1 cellular context compared by ENCODE assay signal in genomic region chr18:3297025-3297984, GRCh38.
A peak's percentile ranks its signal among the peaks of the same experiment; 100 is the strongest.
TF ChIP-seq lines count a peak whose summit lies in the region.

No MANE protein-coding gene starts in this region.

TF ChIP-seq in K562, 482 proteins besides CTCF, POLR2A, EP300 and RAD21 (continued from another document and continues in another):
- TF ChIP-seq CHD7 (IDR thresholded peaks at IDR 0.05; ENCODE audit: low read depth, low read length) (no peak), C11orf30 (IDR thresholded peaks at IDR 0.05; ENCODE audit: low read depth) (peak; percentile 75), NFATC3 (IDR thresholded peaks at IDR 0.05) (no peak), YY1 (IDR thresholded peaks at IDR 0.05; ENCODE audit: borderline replicate concordance in 1 of 3, control insufficient read depth in 1 of 3, extremely low read depth in 1 of 3, insufficient read depth in 3 of 3, insufficient read length in 1 of 3, insufficient replicate concordance in 2 of 3, low read depth in 1 of 3, low read length in 2 of 3) (peak in 1 of 3 experiments; percentile 40), ZNF77 (CRISPR knock-in tag; IDR thresholded peaks at IDR 0.05) (no peak), SLC30A9 (CRISPR knock-in tag; IDR thresholded peaks at IDR 0.05) (no peak), ZNF561 (CRISPR knock-in tag; conservative IDR thresholded peaks at IDR 0.05) (no peak), ERF (CRISPR knock-in tag; IDR thresholded peaks at IDR 0.05) (no peak), ZNF232 (CRISPR knock-in tag; IDR thresholded peaks at IDR 0.05) (no peak), CREB1 (IDR thresholded peaks at IDR 0.05) (0 out of 2 replicates have a peak, but pooled peaks have one; percentile 22), CREB1 (CRISPR knock-in tag; IDR thresholded peaks at IDR 0.05) (peak; percentile 69; the same call in 1 of the 2 replicates), TFE3 (CRISPR knock-in tag; IDR thresholded peaks at IDR 0.05) (no peak), PRPF4 (IDR thresholded peaks at IDR 0.05; ENCODE audit: insufficient read depth, low read depth, low read length, poor library complexity, severe bottlenecking) (no peak), RFX1 (IDR thresholded peaks at IDR 0.05) (no peak), POLR3A (IDR thresholded peaks at IDR 0.05; ENCODE audit: borderline replicate concordance, extremely low read depth, insufficient read depth, insufficient read length) (no peak), RBM25 (IDR thresholded peaks at IDR 0.05; ENCODE audit: low read depth, low read length, severe bottlenecking) (no peak), HMGN3 (IDR thresholded peaks at IDR 0.05; ENCODE audit: borderline replicate concordance, extremely low read depth, insufficient read length, low read depth, low read length) (no peak), SMARCA5 (IDR thresholded peaks at IDR 0.05) (no peak), HDAC3 (IDR thresholded peaks at IDR 0.05; ENCODE audit: borderline replicate concordance, partially characterized antibody) (no peak), RBM34 (IDR thresholded peaks at IDR 0.05; ENCODE audit: borderline replicate concordance, insufficient read depth, low read length) (no peak), THAP12 (CRISPR knock-in tag; IDR thresholded peaks at IDR 0.05) (peak; percentile 98), ZNF76 (CRISPR knock-in tag; IDR thresholded peaks at IDR 0.05; ENCODE audit: borderline replicate concordance) (no peak), ELF2 (CRISPR knock-in tag; IDR thresholded peaks at IDR 0.05) (no peak), ZNF217 (CRISPR knock-in tag; IDR thresholded peaks at IDR 0.05) (no peak)
- TF ChIP-seq, protein P1, sequence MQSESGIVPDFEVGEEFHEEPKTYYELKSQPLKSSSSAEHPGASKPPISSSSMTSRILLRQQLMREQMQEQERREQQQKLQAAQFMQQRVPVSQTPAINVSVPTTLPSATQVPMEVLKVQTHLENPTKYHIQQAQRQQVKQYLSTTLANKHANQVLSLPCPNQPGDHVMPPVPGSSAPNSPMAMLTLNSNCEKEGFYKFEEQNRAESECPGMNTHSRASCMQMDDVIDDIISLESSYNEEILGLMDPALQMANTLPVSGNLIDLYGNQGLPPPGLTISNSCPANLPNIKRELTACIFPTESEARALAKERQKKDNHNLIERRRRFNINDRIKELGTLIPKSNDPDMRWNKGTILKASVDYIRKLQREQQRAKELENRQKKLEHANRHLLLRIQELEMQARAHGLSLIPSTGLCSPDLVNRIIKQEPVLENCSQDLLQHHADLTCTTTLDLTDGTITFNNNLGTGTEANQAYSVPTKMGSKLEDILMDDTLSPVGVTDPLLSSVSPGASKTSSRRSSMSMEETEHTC (IDR thresholded peaks at IDR 0.05), result no peak
- TF ChIP-seq, protein P2, sequence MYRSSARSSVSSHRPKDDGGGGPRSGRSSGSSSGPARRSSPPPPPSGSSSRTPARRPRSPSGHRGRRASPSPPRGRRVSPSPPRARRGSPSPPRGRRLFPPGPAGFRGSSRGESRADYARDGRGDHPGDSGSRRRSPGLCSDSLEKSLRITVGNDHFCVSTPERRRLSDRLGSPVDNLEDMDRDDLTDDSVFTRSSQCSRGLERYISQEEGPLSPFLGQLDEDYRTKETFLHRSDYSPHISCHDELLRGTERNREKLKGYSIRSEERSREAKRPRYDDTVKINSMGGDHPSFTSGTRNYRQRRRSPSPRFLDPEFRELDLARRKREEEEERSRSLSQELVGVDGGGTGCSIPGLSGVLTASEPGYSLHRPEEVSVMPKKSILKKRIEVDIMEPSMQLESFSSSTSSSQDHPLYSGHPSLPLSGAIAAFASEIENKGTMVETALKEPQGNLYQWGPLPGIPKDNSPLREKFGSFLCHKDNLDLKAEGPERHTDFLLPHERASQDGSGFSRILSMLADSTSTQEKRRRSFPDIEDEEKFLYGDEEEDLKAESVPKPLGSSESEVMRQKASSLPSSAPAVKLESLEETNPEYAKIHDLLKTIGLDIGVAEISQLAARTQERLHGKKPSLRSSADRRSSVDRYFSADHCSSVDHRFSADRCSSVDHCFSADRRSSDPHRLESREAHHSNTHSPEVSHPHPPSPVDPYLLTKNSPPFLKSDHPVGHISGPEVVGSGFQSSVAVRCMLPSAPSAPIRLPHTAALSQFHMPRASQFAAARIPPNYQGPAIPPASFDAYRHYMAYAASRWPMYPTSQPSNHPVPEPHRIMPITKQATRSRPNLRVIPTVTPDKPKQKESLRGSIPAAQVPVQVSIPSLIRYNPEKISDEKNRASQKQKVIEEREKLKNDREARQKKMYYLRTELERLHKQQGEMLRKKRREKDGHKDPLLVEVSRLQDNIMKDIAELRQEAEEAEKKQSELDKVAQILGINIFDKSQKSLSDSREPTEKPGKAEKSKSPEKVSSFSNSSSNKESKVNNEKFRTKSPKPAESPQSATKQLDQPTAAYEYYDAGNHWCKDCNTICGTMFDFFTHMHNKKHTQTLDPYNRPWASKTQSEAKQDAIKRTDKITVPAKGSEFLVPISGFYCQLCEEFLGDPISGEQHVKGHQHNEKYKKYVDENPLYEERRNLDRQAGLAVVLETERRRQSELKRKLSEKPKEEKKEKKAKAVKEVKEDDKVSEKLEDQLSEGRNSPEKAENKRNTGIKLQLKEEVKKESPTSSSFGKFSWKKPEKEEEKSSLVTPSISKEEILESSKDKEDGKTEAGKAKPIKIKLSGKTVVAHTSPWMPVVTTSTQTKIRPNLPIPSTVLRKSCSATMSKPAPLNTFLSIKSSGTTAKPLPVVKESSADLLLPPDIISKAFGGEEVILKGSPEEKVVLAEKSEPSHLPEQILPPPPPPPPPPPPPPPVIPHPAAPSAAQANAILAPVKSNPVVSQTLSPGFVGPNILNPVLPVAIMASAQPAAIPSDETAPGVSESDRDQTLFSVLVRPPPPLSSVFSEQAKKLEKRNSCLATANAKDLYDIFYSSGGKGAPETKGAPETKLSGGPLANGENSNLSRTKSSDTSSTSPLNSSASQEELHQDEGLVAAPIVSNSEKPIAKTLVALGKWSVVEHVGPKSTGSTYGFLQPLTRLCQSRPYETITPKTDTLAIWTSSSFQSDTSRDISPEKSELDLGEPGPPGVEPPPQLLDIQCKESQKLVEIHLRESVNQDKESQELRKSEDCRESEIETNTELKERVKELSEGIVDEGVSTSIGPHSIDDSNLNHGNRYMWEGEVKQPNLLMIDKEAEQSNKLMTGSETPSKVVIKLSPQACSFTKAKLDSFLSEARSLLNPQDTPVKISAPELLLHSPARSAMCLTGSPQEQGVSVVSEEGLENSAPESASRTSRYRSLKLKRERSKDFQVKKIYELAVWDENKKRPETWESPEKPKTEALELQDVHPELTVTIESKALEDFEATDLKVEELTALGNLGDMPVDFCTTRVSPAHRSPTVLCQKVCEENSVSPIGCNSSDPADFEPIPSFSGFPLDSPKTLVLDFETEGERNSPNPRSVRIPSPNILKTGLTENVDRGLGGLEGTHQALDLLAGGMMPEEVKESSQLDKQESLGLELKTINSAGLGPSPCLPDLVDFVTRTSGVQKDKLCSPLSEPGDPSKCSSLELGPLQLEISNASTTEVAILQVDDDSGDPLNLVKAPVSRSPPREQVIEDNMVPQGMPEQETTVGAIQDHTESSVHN (IDR thresholded peaks at IDR 0.05; ENCODE audit: borderline replicate concordance in 1 of 2, low read depth in 1 of 2), result no peak
- TF ChIP-seq, protein P3, sequence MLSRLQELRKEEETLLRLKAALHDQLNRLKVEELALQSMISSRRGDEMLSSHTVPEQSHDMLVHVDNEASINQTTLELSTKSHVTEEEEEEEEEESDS (CRISPR knock-in tag; IDR thresholded peaks at IDR 0.05), result no peak
